ENCODE assay signal across 9 cellular contexts in genomic region chr6:41602864-41603608, GRCh38. TPM values are rescaled to one million over a fixed set of nuclear protein-coding genes. Genes with fewer than 3 reads are reported as not detected.
DNase-seq lines count a peak whose midpoint lies in the region; ATAC-seq, FAIRE-seq and TF ChIP-seq lines count a peak whose summit lies in the region.
"Had no signal": no experiment of that assay in that cellular context is flagged by ENCODE, and none has a peak within 500 bp of the region (broad histone marks: within the 10 kb centered on the region; RNA-seq: fewer than 3 reads in every experiment).

No MANE protein-coding gene starts in this region.

- H3K36me3 Mint-ChIP-seq in Calu3 (ENCODE audit: insufficient read depth, unreplicated experiment), result peaks cover 42% of the 10 kb centered on the region
- H3K36me3 Mint-ChIP-seq in WTC11, result no peaks in the 10 kb centered on the region

- H4K20me1 ChIP-seq in keratinocyte (ENCODE audit: control insufficient read depth, extremely low read depth, insufficient read depth, low read length), result no peaks in the 10 kb centered on the region

- peak overlapping the region; percentile 30 for H2AFZ ChIP-seq in keratinocyte (ENCODE audit: control insufficient read depth, low read length)

- POLR2A ChIA-PET in WTC11 (lab: Charles Lee), result interaction anchor here (1.0 to 1.4 kb wide), 3 partner anchors 78 to 235 kb away, joined by 4 to 8 read pairs (median 7); no protein-coding TSS in a partner anchor

- no peaks in the 10 kb centered on the region for H3K9me3 ChIP-seq in keratinocyte (ENCODE audit: control insufficient read depth, low read depth, low read length)

- DNase-seq in Calu3 (peak; percentile 90), NCI-H2227 treated with DMSO at 0.1 percent for 48 hours (lab: John Stamatoyannopoulos, UW) (peak; percentile 69), WTC11 (ENCODE audit: low spot score) (peak; percentile 88), caudate nucleus (lab: John Stamatoyannopoulos, UW) (peak in 57 of 61 donors; percentile 18 to 88 (median 67)), keratinocyte (ENCODE audit: low read depth, low spot score) (no peak)
- DNase-seq in stimulated activated CD4-positive, alpha-beta T cell treated with anti-CD3 and anti-CD28 coated beads, Interleukin-15, amount 100 ng/mL, for 1 hour (ENCODE audit: low read depth in 1 of 2, low spot score in 1 of 2), result peak; percentile 41 to 47

- H3K4me3 Mint-ChIP-seq in Calu3 (ENCODE audit: low read depth, unreplicated experiment) (no peak overlapping the region), WTC11 (peak overlapping the region; percentile 61)

- H3K4me1 Mint-ChIP-seq in Calu3 (ENCODE audit: low read depth, unreplicated experiment), result peaks cover 8% of the 10 kb centered on the region
- peaks cover 36% of the 10 kb centered on the region for H3K4me1 Mint-ChIP-seq in WTC11

- peak overlapping the region in 1 of 3 experiments; percentile 13 for H3K4me3 ChIP-seq in keratinocyte (ENCODE audit: control insufficient read depth in 2 of 3, extremely low read depth in 1 of 3, insufficient read depth in 2 of 3, low read depth in 1 of 3, low read length in 3 of 3)

- H3K4me1 ChIP-seq in keratinocyte (ENCODE audit: control insufficient read depth, extremely low read depth, insufficient read depth, low read length), result peaks cover 5% of the 10 kb centered on the region

- H3K27ac Mint-ChIP-seq in Calu3 (ENCODE audit: unreplicated experiment) (no peak overlapping the region), WTC11 (no peak overlapping the region)

- no peaks in the 10 kb centered on the region for H3K9me1 ChIP-seq in keratinocyte (ENCODE audit: control insufficient read depth, extremely low read depth, insufficient read depth, low read length)

- CTCF ChIA-PET in Calu3 (lab: Charles Lee), result interaction anchor here (0.5 to 2.7 kb wide), 9 partner anchors 16 to 235 kb away, joined by 3 to 18 read pairs (median 5); no protein-coding TSS in a partner anchor
- CTCF ChIA-PET in WTC11 (lab: Charles Lee), result interaction anchor here (0.5 to 5.8 kb wide), 57 partner anchors 11 to 270 kb away, joined by 3 to 144 read pairs (median 5); partner anchors contain the start of genes MDFI, TFEB and TOMM6

- peaks cover 0 to 2% of the 10 kb centered on the region in 2 experiments for H3K36me3 ChIP-seq in keratinocyte (ENCODE audit: control insufficient read depth in 2 of 2, extremely low read depth in 1 of 2, insufficient read depth in 2 of 2, low read length in 2 of 2)

- H3K27ac ChIP-seq in caudate nucleus (ENCODE audit: low read depth, low read length) (no peak overlapping the region), keratinocyte (ENCODE audit: control insufficient read depth, insufficient read depth, low read length) (no peak overlapping the region)

- TF ChIP-seq CTCF in Calu3 (IDR thresholded peaks at IDR 0.05; ENCODE audit: unreplicated experiment) (peak; percentile 88), WTC11 (IDR thresholded peaks at IDR 0.05) (peak; percentile 79), keratinocyte (optimal IDR thresholded peaks at IDR 0.05 in 1 of 3, IDR thresholded peaks at IDR 0.05 in 1 of 3, conservative IDR thresholded peaks at IDR 0.05 in 1 of 3; ENCODE audit: extremely low read depth in 1 of 3, insufficient read depth in 2 of 3, low read length in 3 of 3) (peak; percentile 89 to 95 (median 89))

- H3K27me3 Mint-ChIP-seq in Calu3 (ENCODE audit: unreplicated experiment), result peaks cover 21% of the 10 kb centered on the region
- no peaks in the 10 kb centered on the region for H3K27me3 Mint-ChIP-seq in WTC11 (ENCODE audit: low read depth)

- ATAC-seq in HG02610 (IDR thresholded peaks at IDR 0.05; ENCODE audit: unreplicated experiment) (peak; percentile 71), WTC11 (peak; percentile 66), HG03571 (IDR thresholded peaks at IDR 0.05; ENCODE audit: unreplicated experiment) (no peak)

- H3K79me2 ChIP-seq in keratinocyte (ENCODE audit: control insufficient read depth, insufficient read depth, low read length), result no peaks in the 10 kb centered on the region

- intact Hi-C loops in Calu3 (cut with micrococcal nuclease; ENCODE audit: unreplicated experiment), result loop anchor here (1.0 to 5.0 kb wide), 3 partner anchors 79 to 236 kb away; partner anchors contain the start of gene FRS3

- H3K4me2 ChIP-seq in keratinocyte (ENCODE audit: control insufficient read depth, extremely low read depth, insufficient read depth, low read depth, low read length), result peak overlapping the region; percentile 64

- no peaks in the 10 kb centered on the region for H3K27me3 ChIP-seq in keratinocyte (ENCODE audit: control insufficient read depth, extremely low read depth, insufficient read depth, low read length)

- H3K9me3 Mint-ChIP-seq in Calu3 (ENCODE audit: low read depth, unreplicated experiment), result no peaks in the 10 kb centered on the region
- no peaks in the 10 kb centered on the region for H3K9me3 Mint-ChIP-seq in WTC11

- TSS peak; percentile 18 for BruUV-seq in Calu3 (replicated peaks; lab: Mats Ljungman, UMichigan)

- FAIRE-seq in keratinocyte (lab: Jason Lieb, UNC), result peak; percentile 67
- FAIRE-seq: colon had no signal

- H3K9ac ChIP-seq in keratinocyte (ENCODE audit: control insufficient read depth, extremely low read depth, insufficient read depth, low read length), result no peak overlapping the region

- dilution Hi-C loops in keratinocyte (cut with MboI; ENCODE audit: extremely low pct_ligation_motif_present, low sequenced_read_pairs), result no loop called here

TF ChIP-seq in WTC11, 78 proteins besides CTCF, POLR2A, EP300 and RAD21:
- TF ChIP-seq HMGXB4 (CRISPR knock-in tag; IDR thresholded peaks at IDR 0.05) (0 out of 2 replicates have a peak, but pooled peaks have one; percentile 18), CDX4 (CRISPR knock-in tag; IDR thresholded peaks at IDR 0.05; ENCODE audit: borderline replicate concordance) (peak; percentile 45; the same call in 1 of the 2 replicates), TEAD1 (CRISPR knock-in tag; IDR thresholded peaks at IDR 0.05) (0 out of 2 replicates have a peak, but pooled peaks have one; percentile 58), ZNF396 (CRISPR knock-in tag; IDR thresholded peaks at IDR 0.05; ENCODE audit: borderline replicate concordance) (no peak), ZNF423 (CRISPR knock-in tag; IDR thresholded peaks at IDR 0.05) (no peak), MAX (CRISPR knock-in tag; IDR thresholded peaks at IDR 0.05) (0 out of 2 replicates have a peak, but pooled peaks have one; percentile 19), ZNF232 (CRISPR knock-in tag; IDR thresholded peaks at IDR 0.05) (0 out of 2 replicates have a peak, but pooled peaks have one; percentile 44), GTF2I (CRISPR knock-in tag; conservative IDR thresholded peaks at IDR 0.05) (peak; percentile 76), ZNF138 (CRISPR knock-in tag; conservative IDR thresholded peaks at IDR 0.05) (no peak)

RNA-seq across cellular contexts. Expression of gene MDFI, which starts 35.2 kb away (rescaled TPM):
- total RNA-seq in Calu3 (2022), result 19.7 and 23.9 TPM in 2 replicates
- 63.2 to 86.2 TPM (median 74.6 TPM) in 3 replicates for total RNA-seq in WTC11 (2021)
- polyA plus RNA-seq in keratinocyte, result 60.1 to 104 TPM (median 76.2 TPM) in 3 replicates
- 11.8 TPM for polyA plus RNA-seq in keratinocyte (2011; ENCODE audit: low read depth)
- polyA plus RNA-seq in keratinocyte (2011; cell fraction: cytosol; rRNA removed), result 51.0 and 110 TPM in 2 replicates
- polyA plus RNA-seq in keratinocyte (2011; cell fraction: nucleus; rRNA removed), result 108 and 157 TPM in 2 replicates
- polyA plus RNA-seq in keratinocyte (2012; ENCODE audit: low replicate concordance), result 37.2 and 90.1 TPM in 2 replicates
- polyA minus RNA-seq in keratinocyte, result 32.9 to 60.9 TPM (median 37.5 TPM) in 3 replicates
- 109 TPM for polyA minus RNA-seq in keratinocyte (2011; cell fraction: cytosol; rRNA and poly(A)+ RNA removed)
- 32.3 and 41.4 TPM in 2 replicates for polyA minus RNA-seq in keratinocyte (2011; cell fraction: nucleus; rRNA and poly(A)+ RNA removed)

RNA-seq across cellular contexts. Expression of gene FOXP4, which starts 56.9 kb away (rescaled TPM):
- total RNA-seq in Calu3 (2022), result 47.8 and 50.9 TPM in 2 replicates
- 19.5 to 36.6 TPM (median 19.8 TPM) in 3 replicates for total RNA-seq in WTC11 (2021)
- 0.93 to 4.3 TPM (median 1.1 TPM) in 3 replicates for polyA plus RNA-seq in keratinocyte
- polyA plus RNA-seq in keratinocyte (2011; ENCODE audit: low read depth), result 1.7 TPM
- polyA plus RNA-seq in keratinocyte (2011; cell fraction: cytosol; rRNA removed), result 2.0 and 5.2 TPM in 2 replicates
- polyA plus RNA-seq in keratinocyte (2011; cell fraction: nucleus; rRNA removed), result 5.1 and 7.1 TPM in 2 replicates
- polyA plus RNA-seq in keratinocyte (2012; ENCODE audit: low replicate concordance), result 6.1 and 13.3 TPM in 2 replicates
- polyA minus RNA-seq in keratinocyte, result 1.9 to 12.7 TPM (median 2.2 TPM) in 3 replicates
- polyA minus RNA-seq in keratinocyte (2011; cell fraction: cytosol; rRNA and poly(A)+ RNA removed), result 13.4 TPM
- 4.2 and 4.9 TPM in 2 replicates for polyA minus RNA-seq in keratinocyte (2011; cell fraction: nucleus; rRNA and poly(A)+ RNA removed)
